In genomic region chr3:8945890-8946590, GRCh38 we compare ENCODE assay signal across 20 cellular contexts. TPM values are rescaled to one million over a fixed set of nuclear protein-coding genes. Genes with fewer than 3 reads are reported as not detected.
DNase-seq lines count a peak whose midpoint lies in the region; ATAC-seq and TF ChIP-seq lines count a peak whose summit lies in the region.
"Had no signal": no experiment of that assay in that cellular context is flagged by ENCODE, and none has a peak within 500 bp of the region (broad histone marks: within the 10 kb centered on the region; RNA-seq: fewer than 3 reads in every experiment).

No MANE protein-coding gene starts in this region.

- H3K27me3 Mint-ChIP-seq in activated T-cell treated with anti-CD3 and anti-CD28 coated beads, Interleukin-2, amount 50 U/mL, for 4 hours (ENCODE audit: low read depth) = no peaks in the 10 kb centered on the region
- no peaks in the 10 kb centered on the region for H3K27me3 Mint-ChIP-seq in HFFc6 (ENCODE audit: insufficient read depth)

- H3K9me3 Mint-ChIP-seq in activated T-cell treated with anti-CD3 and anti-CD28 coated beads, Interleukin-2, amount 50 U/mL, for 4 hours = peaks cover 18% of the 10 kb centered on the region
- H3K9me3 Mint-ChIP-seq in HFFc6 = peaks cover 17% of the 10 kb centered on the region

- peaks cover 2% of the 10 kb centered on the region for H3K4me1 Mint-ChIP-seq in activated T-cell treated with anti-CD3 and anti-CD28 coated beads, Interleukin-2, amount 50 U/mL, for 4 hours (ENCODE audit: low read depth)
- peaks cover 34% of the 10 kb centered on the region for H3K4me1 Mint-ChIP-seq in HFFc6 (ENCODE audit: low read depth)
- H3K4me1 Mint-ChIP-seq: CD14-positive monocyte, H9 had no signal

- no peak for DNase-seq in activated T-cell treated with anti-CD3 and anti-CD28 coated beads, Interleukin-2, amount 50 U/mL, for 4 hours
- DNase-seq in activated T-cell treated with anti-CD3 and anti-CD28 coated beads, Interleukin-2, amount 50 U/mL, for 48 hours = no peak
- no peak for DNase-seq in OCI-LY7 (ENCODE audit: low spot score)
- peak; percentile 69 for DNase-seq in iris pigment epithelial cell (ENCODE audit: low read depth)
- no peak for DNase-seq in SKM-1 treated with dmso at 0.1 percent for 144 hours (lab: John Stamatoyannopoulos, UW; ENCODE audit: unreplicated experiment)
- DNase-seq in HFFc6 = no peak
- DNase-seq in left colon = no peak
- DNase-seq: DMS79; GM23248; H9; MG63; NCI-H1105 treated with DMSO at 0.1 percent for 48 hours; NCI-H2029 treated with DMSO at 0.1 percent for 48 hours; NCI-H226; NCI-H510A treated with DMSO at 0.1 percent for 48 hours; NCI-H774; NK-92 treated with Interleukin-12 subunit alpha and Interleukin-12 subunit beta, amount 100 ng/mL, for 24 hours; SJCRH30 had no signal

- H3K9me3 ChIP-seq in OCI-LY7 (ENCODE audit: low read length) = peaks cover 14% of the 10 kb centered on the region
- H3K9me3 ChIP-seq: SJCRH30 had no signal

- H3K4me2 ChIP-seq in OCI-LY7 (ENCODE audit: low read length) = no peak overlapping the region

- H2AFZ ChIP-seq in OCI-LY7 (ENCODE audit: low read length) = no peak overlapping the region
- H2AFZ ChIP-seq: GM23248 had no signal

- TF ChIP-seq CTCF in OCI-LY7 (conservative IDR thresholded peaks at IDR 0.05; ENCODE audit: low read length) = no peak
- no peak for TF ChIP-seq CTCF in HFFc6 (IDR thresholded peaks at IDR 0.05)

- peaks cover 98% of the 10 kb centered on the region for H3K36me3 ChIP-seq in OCI-LY7 (ENCODE audit: insufficient read depth, low read length)

- POLR2A ChIA-PET in OCI-LY7 (lab: Charles Lee) = no interaction called here

- H3K4me3 ChIP-seq in OCI-LY7 (ENCODE audit: low read depth, low read length, poor library complexity, severe bottlenecking) = no peak overlapping the region
- H3K4me3 ChIP-seq: GM23248, K562, MG63, SJCRH30 had no signal

- peak; percentile 35 to 53 for ATAC-seq in activated T-cell treated with anti-CD3 and anti-CD28 coated beads, Interleukin-2, amount 50 U/mL, for 4 hours
- no peak for ATAC-seq in left colon
- ATAC-seq: K562 had no signal

- no peak overlapping the region for H3K27ac Mint-ChIP-seq in HFFc6
- H3K27ac Mint-ChIP-seq: CD14-positive monocyte, H9 had no signal

- H3K9me2 ChIP-seq in OCI-LY7 (ENCODE audit: insufficient read depth, low read length) = no peaks in the 10 kb centered on the region

- no peak overlapping the region for H3K27ac ChIP-seq in OCI-LY7 (ENCODE audit: low read depth, low read length, poor library complexity, severe bottlenecking)
- H3K27ac ChIP-seq: GM23248, SJCRH30 had no signal

- CTCF ChIA-PET in OCI-LY7 (lab: Charles Lee; ENCODE audit: unreplicated experiment) = no interaction called here

- intact Hi-C loops in OCI-LY7 (cut with micrococcal nuclease; ENCODE audit: unreplicated experiment) (no loop called here), left colon (cut with DNase I, micrococcal nuclease) (no loop called here)

- H3K79me2 ChIP-seq in OCI-LY7 (ENCODE audit: insufficient read depth, low read depth, low read length) = peaks cover 26% of the 10 kb centered on the region

- H3K4me3 Mint-ChIP-seq in activated T-cell treated with anti-CD3 and anti-CD28 coated beads, Interleukin-2, amount 50 U/mL, for 4 hours = no peak overlapping the region
- H3K4me3 Mint-ChIP-seq in HFFc6 = no peak overlapping the region
- H3K4me3 Mint-ChIP-seq: CD14-positive monocyte, H9 had no signal

- BruUV-seq in OCI-LY7 (replicated peaks; lab: Mats Ljungman, UMichigan) = TSS peak; percentile 6

- peaks cover 9% of the 10 kb centered on the region; the same call in 1 of the 2 replicates for H4K20me1 ChIP-seq in OCI-LY7 (ENCODE audit: insufficient read depth, low read length)

- peaks cover 40% of the 10 kb centered on the region for H3K36me3 Mint-ChIP-seq in activated T-cell treated with anti-CD3 and anti-CD28 coated beads, Interleukin-2, amount 50 U/mL, for 4 hours (ENCODE audit: insufficient read depth)
- peaks cover 50% of the 10 kb centered on the region for H3K36me3 Mint-ChIP-seq in HFFc6 (ENCODE audit: low read depth)

- no peaks in the 10 kb centered on the region for H3K4me1 ChIP-seq in OCI-LY7 (ENCODE audit: insufficient read depth, low read length, poor library complexity, severe bottlenecking)
- H3K4me1 ChIP-seq: SJCRH30 had no signal

RNA-seq across cellular contexts. Expression of gene RAD18, which starts 17.2 kb away (rescaled TPM):
- total RNA-seq in activated T-cell treated with anti-CD3 and anti-CD28 coated beads, Interleukin-2, amount 50 U/mL, for 4 hours = 10 to 100 TPM; 32.5 to 45.0 (median 38.0) TPM
- total RNA-seq in OCI-LY7 (2014; rRNA removed; shearing (Covaris generic)) = 21.0 and 44.8 TPM in 2 replicates
- total RNA-seq in OCI-LY7 (2022) (39.9 and 45.8 TPM in 2 replicates), left colon (10 to 100 TPM; 10.6 to 11.1 TPM)
- total RNA-seq in HFFc6 (2021; fragmentation: NEBNext Ultra II Directional; extraction: Animal tissue kit (Norgen Biotek cat#: 25700)) = 10 to 100 TPM; 25.0 to 34.0 (median 31.9) TPM
